ENCODE assay signal across 19 cellular contexts in the genomic region with DNA sequence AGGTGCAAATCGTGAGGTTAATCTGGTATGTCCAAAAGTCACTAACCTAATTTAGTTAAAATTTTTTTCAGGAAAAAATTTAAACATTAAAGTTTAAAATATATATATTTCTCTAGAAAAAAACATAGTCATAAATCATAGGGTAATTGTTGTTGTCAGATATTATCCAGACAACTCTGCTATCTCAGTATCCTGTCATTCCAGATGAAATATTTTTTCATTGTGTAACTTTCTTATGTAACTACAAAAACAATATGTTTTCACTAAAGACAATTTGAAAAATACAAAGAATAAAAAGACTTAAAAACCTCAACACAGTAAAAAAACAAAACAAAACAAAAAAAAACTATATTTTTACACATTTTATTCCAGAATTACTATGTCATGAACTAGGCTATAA. TPM values are rescaled to one million over a fixed set of nuclear protein-coding genes. Genes with fewer than 3 reads are reported as not detected.
DNase-seq lines count a peak whose midpoint lies in the region; FAIRE-seq and TF ChIP-seq lines count a peak whose summit lies in the region.
"Had no signal": no experiment of that assay in that cellular context is flagged by ENCODE, and none has a peak within 500 bp of the region (broad histone marks: within the 10 kb centered on the region; RNA-seq: fewer than 3 reads in every experiment).

No MANE protein-coding gene starts in this region.

- 91 to 92% methylated on average over 1 of the region's 1 CpG for WGBS in tibial nerve, 2 donors

- DNase-seq in HEK293T (ENCODE audit: extremely low spot score) (no peak), SK-N-DZ (ENCODE audit: low spot score) (peak; percentile 5), fibroblast of the aortic adventitia (ENCODE audit: low read depth) (peak; percentile 35), AG20443 (ENCODE audit: low spot score) (no peak), tibial nerve (ENCODE audit: low spot score in 2 of 2) (no peak), NAMALWA (ENCODE audit: low spot score) (no peak)
- DNase-seq: 8988T; ACHN; C1 segment of cervical spinal cord; CD4-positive, alpha-beta memory T cell; COR-L47; DND-41; GM23248; H7; HCEC 1CT had no signal

- H3K9me3 ChIP-seq in tibial nerve: no peaks in the 10 kb centered on the region
- H3K9me3 ChIP-seq: A549 had no signal

- TF ChIP-seq POLR2A in tibial nerve (IDR thresholded peaks at IDR 0.05): no peak

- H3K27me3 ChIP-seq in tibial nerve: no peaks in the 10 kb centered on the region

- no peaks in the 10 kb centered on the region for H3K36me3 ChIP-seq in tibial nerve

- CTCF ChIA-PET in HEK293T (lab: Yijun Ruan, JAX): no interaction called here

- no peak overlapping the region for H3K27ac ChIP-seq in tibial nerve
- H3K27ac ChIP-seq: A549, GM23248 had no signal

- peak; percentile 58 for FAIRE-seq in colon (lab: Jason Lieb, UNC)
- FAIRE-seq: A549, GM12892, H1 had no signal

- no peak for TF ChIP-seq EP300 in tibial nerve (IDR thresholded peaks at IDR 0.05)

- POLR2A ChIA-PET in HEK293T (lab: Yijun Ruan, JAX): no interaction called here

- H3K4me3 ChIP-seq in fibroblast of the aortic adventitia (ENCODE audit: low read depth, low read length): no peak overlapping the region
- no peak overlapping the region for H3K4me3 ChIP-seq in tibial nerve
- H3K4me3 ChIP-seq: A549, GM23248 had no signal

- peaks cover 0 to 19% (median 0%) of the 10 kb centered on the region in 4 donors for H3K4me1 ChIP-seq in tibial nerve

- TF ChIP-seq CTCF in fibroblast of the aortic adventitia (IDR thresholded peaks at IDR 0.05; ENCODE audit: insufficient read depth, low read length) (no peak), tibial nerve (IDR thresholded peaks at IDR 0.05) (no peak)

TF ChIP-seq in HEK293T, 16 proteins besides CTCF, POLR2A, EP300 and RAD21:
- TF ChIP-seq, protein P1, sequence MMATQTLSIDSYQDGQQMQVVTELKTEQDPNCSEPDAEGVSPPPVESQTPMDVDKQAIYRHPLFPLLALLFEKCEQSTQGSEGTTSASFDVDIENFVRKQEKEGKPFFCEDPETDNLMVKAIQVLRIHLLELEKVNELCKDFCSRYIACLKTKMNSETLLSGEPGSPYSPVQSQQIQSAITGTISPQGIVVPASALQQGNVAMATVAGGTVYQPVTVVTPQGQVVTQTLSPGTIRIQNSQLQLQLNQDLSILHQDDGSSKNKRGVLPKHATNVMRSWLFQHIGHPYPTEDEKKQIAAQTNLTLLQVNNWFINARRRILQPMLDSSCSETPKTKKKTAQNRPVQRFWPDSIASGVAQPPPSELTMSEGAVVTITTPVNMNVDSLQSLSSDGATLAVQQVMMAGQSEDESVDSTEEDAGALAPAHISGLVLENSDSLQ (IDR thresholded peaks at IDR 0.05): peak; percentile 58
- no peak for TF ChIP-seq SP1 (IDR thresholded peaks at IDR 0.05)

RNA-seq across cellular contexts. Expression of gene TENT5A, which starts 57.6 kb away (rescaled TPM):
- polyA plus RNA-seq in SK-N-DZ (2014; cell fraction: cytosol; rRNA removed): 1.1 and 2.2 TPM in 2 replicates
- 2.0 and 2.9 TPM in 2 replicates for polyA plus RNA-seq in SK-N-DZ (2014; cell fraction: nucleus; rRNA removed)
- total RNA-seq in fibroblast of the aortic adventitia (ENCODE audit: low replicate concordance): 40.0 and 56.5 TPM in 2 replicates
- 10 to 100 TPM; 12.3 to 28.4 (median 22.0) TPM for total RNA-seq in tibial nerve

Comparison
In these comparisons a context has a peak if more than half of its experiments do, and no peak if none do; other contexts are left out.
1. DNase-seq: peak in SK-N-DZ (single experiment) and fibroblast of the aortic adventitia (single experiment); none in HEK293T (single experiment), AG20443 (single experiment), tibial nerve (0 of 2) and NAMALWA (single experiment).